Comparison of ENCODE assay signal across 12 cellular contexts in the genomic region with DNA sequence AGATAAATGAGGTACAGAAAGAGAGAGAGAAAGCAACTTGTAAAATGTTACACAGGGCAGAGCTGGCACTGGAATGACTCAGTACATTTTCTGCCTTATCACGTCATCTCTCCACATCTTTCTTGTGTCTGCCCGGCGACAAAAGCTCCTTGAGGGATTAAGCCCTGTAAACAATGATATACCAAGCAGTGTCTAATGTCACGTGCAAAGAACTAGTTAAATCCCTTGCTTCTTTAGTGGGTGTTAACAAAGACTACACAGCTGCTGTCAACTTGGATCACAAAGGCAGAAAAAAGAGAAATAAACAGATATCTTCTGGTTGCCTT. TPM values are rescaled to one million over a fixed set of nuclear protein-coding genes. Genes with fewer than 3 reads are reported as not detected.
DNase-seq lines count a peak whose midpoint lies in the region; ATAC-seq and TF ChIP-seq lines count a peak whose summit lies in the region.
"Had no signal": no experiment of that assay in that cellular context is flagged by ENCODE, and none has a peak within 500 bp of the region (broad histone marks: within the 10 kb centered on the region; RNA-seq: fewer than 3 reads in every experiment).

No MANE protein-coding gene starts in this region.

- no peak for TF ChIP-seq CTCF in RWPE2 (IDR thresholded peaks at IDR 0.05; ENCODE audit: poor library complexity, severe bottlenecking)
- TF ChIP-seq CTCF in fibroblast of lung (conservative IDR thresholded peaks at IDR 0.05 in 1 of 2, IDR thresholded peaks at IDR 0.05 in 1 of 2; ENCODE audit: low read depth in 1 of 2, low read length in 2 of 2) = no peak
- TF ChIP-seq CTCF in CD14-positive monocyte (IDR thresholded peaks at IDR 0.05) = no peak

- H3K9me3 Mint-ChIP-seq in CD14-positive monocyte = no peaks in the 10 kb centered on the region
- H3K9me3 Mint-ChIP-seq: CD8-positive, alpha-beta memory T cell had no signal

- intact Hi-C loops in CD14-positive monocyte (cut with micrococcal nuclease) = no loop called here

- H2AFZ ChIP-seq in fibroblast of lung (ENCODE audit: low read length) = peak overlapping the region; percentile 13

- H3K4me1 ChIP-seq in RWPE2 (ENCODE audit: insufficient read depth, poor library complexity, severe bottlenecking) = peaks cover 18% of the 10 kb centered on the region
- peaks cover 3% of the 10 kb centered on the region for H3K4me1 ChIP-seq in fibroblast of lung (ENCODE audit: control insufficient read depth, extremely low read depth, insufficient read depth, low read length)

- H4K20me1 ChIP-seq in fibroblast of lung (ENCODE audit: control insufficient read depth, extremely low read depth, insufficient read depth, low read length) = no peaks in the 10 kb centered on the region

- no peak overlapping the region for H3K27ac Mint-ChIP-seq in CD14-positive monocyte

- peak overlapping the region; percentile 28 for H3K27ac ChIP-seq in RWPE2 (ENCODE audit: poor library complexity, severe bottlenecking)
- H3K27ac ChIP-seq in fibroblast of lung (ENCODE audit: insufficient read depth, low read length) = no peak overlapping the region
- H3K27ac ChIP-seq: lower lobe of right lung had no signal

- H3K4me2 ChIP-seq in fibroblast of lung (ENCODE audit: extremely low read depth, insufficient read depth, low read length) = peak overlapping the region; percentile 8

- ATAC-seq in GM18511 (IDR thresholded peaks at IDR 0.05; ENCODE audit: unreplicated experiment) = peak; percentile 35
- ATAC-seq in RWPE2 (ENCODE audit: low read depth) = peak; percentile 64
- ATAC-seq: lower lobe of right lung had no signal

- H3K79me2 ChIP-seq in fibroblast of lung (ENCODE audit: control insufficient read depth, insufficient read depth, low read length) = no peaks in the 10 kb centered on the region

- H3K36me3 ChIP-seq in RWPE2 (ENCODE audit: low read depth) = peaks cover 23% of the 10 kb centered on the region
- no peaks in the 10 kb centered on the region for H3K36me3 ChIP-seq in fibroblast of lung (ENCODE audit: control insufficient read depth, insufficient read depth, low read length)
- no peaks in the 10 kb centered on the region for H3K36me3 ChIP-seq in H7 (replicated peaks; ENCODE audit: control insufficient read depth, insufficient read depth, low read length)
- H3K36me3 ChIP-seq: lower lobe of right lung had no signal

- H3K4me3 ChIP-seq in RWPE2 (ENCODE audit: severe bottlenecking) (no peak overlapping the region), fibroblast of lung (replicated peaks in 1 of 4; ENCODE audit: control extremely low read depth in 1 of 4, insufficient read depth in 1 of 4, low read depth in 3 of 4, low read length in 4 of 4) (no peak overlapping the region), H7 (ENCODE audit: insufficient read depth, low read depth, low read length) (no peak overlapping the region)
- H3K4me3 ChIP-seq: lower lobe of right lung had no signal

- no peak overlapping the region for H3K9ac ChIP-seq in fibroblast of lung (ENCODE audit: insufficient read depth, low read length)

- H3K9me3 ChIP-seq in RWPE2 (ENCODE audit: severe bottlenecking) (no peaks in the 10 kb centered on the region), fibroblast of lung (ENCODE audit: control insufficient read depth, insufficient read depth, low read depth, low read length) (no peaks in the 10 kb centered on the region)
- H3K9me3 ChIP-seq: lower lobe of right lung had no signal

- H3K36me3 Mint-ChIP-seq in CD14-positive monocyte = peaks cover 17 to 22% of the 10 kb centered on the region in 2 donors
- H3K36me3 Mint-ChIP-seq: CD8-positive, alpha-beta memory T cell had no signal

- H3K27me3 Mint-ChIP-seq in CD14-positive monocyte (ENCODE audit: low read depth in 3 of 3) = no peaks in the 10 kb centered on the region

- DNase-seq in CD1c-positive myeloid dendritic cell (ENCODE audit: extremely low spot score) (peak; percentile 44), RWPE2 (ENCODE audit: low spot score) (no peak), fibroblast of lung (ENCODE audit: low read depth in 2 of 2) (peak; percentile 32 to 72), foreskin melanocyte (no peak), CD14-positive monocyte (ENCODE audit: low spot score) (no peak), H7 (no peak)
- DNase-seq in stimulated activated CD4-positive, alpha-beta T cell treated with anti-CD3 and anti-CD28 coated beads, Interleukin-12 subunit alpha, Interleukin-12 subunit beta, amount 100 ng/mL, for 4 hours = no peak
- DNase-seq: activated CD4-positive, alpha-beta T cell treated with anti-CD3 and anti-CD28 coated beads, Interleukin-2, amount 50 U/mL, for 1 hour; CD8-positive, alpha-beta memory T cell; lower lobe of right lung; NCI-H1436 treated with DMSO at 0.1 percent for 48 hours had no signal

- H3K4me1 Mint-ChIP-seq in CD14-positive monocyte = peaks cover 27% of the 10 kb centered on the region

- no peaks in the 10 kb centered on the region for H3K27me3 ChIP-seq in RWPE2 (ENCODE audit: insufficient read depth, poor library complexity, severe bottlenecking)
- no peaks in the 10 kb centered on the region for H3K27me3 ChIP-seq in fibroblast of lung (ENCODE audit: control insufficient read depth, insufficient read depth, low read length)
- no peaks in the 10 kb centered on the region for H3K27me3 ChIP-seq in H7 (ENCODE audit: control insufficient read depth, insufficient read depth, low read length)

- no peak overlapping the region for H3K4me3 Mint-ChIP-seq in CD14-positive monocyte
- H3K4me3 Mint-ChIP-seq: CD8-positive, alpha-beta memory T cell had no signal

RNA-seq across cellular contexts. Expression of a gene that starts 48.0 kb away (rescaled TPM):
- 0.51 and 1.2 TPM in 2 replicates for total RNA-seq in fibroblast of lung
- 0.47 and 0.86 TPM in 2 replicates for polyA plus RNA-seq in fibroblast of lung
- 0.25 and 0.33 TPM in 2 replicates for polyA plus RNA-seq in fibroblast of lung (2012)
- 0.74 TPM in 1 of 2 replicates, not detected in the other for polyA minus RNA-seq in fibroblast of lung (ENCODE audit: low replicate concordance)
- 10 to 100 TPM; 19.6 to 21.0 TPM for polyA plus RNA-seq in CD14-positive monocyte
- total RNA-seq in H7 (2014; rRNA removed; shearing (Covaris generic)) = 1.0 and 1.6 TPM in 2 replicates

Comparison
In these comparisons a context has a peak if more than half of its experiments do, and no peak if none do; other contexts are left out.
1. DNase-seq: peak in CD1c-positive myeloid dendritic cell (single experiment) and fibroblast of lung (2 of 2); none in RWPE2 (single experiment), foreskin melanocyte (single experiment), CD14-positive monocyte (single experiment), stimulated activated CD4-positive, alpha-beta T cell treated with anti-CD3 and anti-CD28 coated beads, Interleukin-12 subunit alpha, Interleukin-12 subunit beta, amount 100 ng/mL, for 4 hours (single experiment) and H7 (single experiment).